In genomic region chr10:70997236-70997635, GRCh38 we compare ENCODE assay signal across 6 cellular contexts.
"Had no signal": no experiment of that assay in that cellular context is flagged by ENCODE, and none has a peak within 500 bp of the region (broad histone marks: within the 10 kb centered on the region; RNA-seq: fewer than 3 reads in every experiment).

No MANE protein-coding gene starts in this region.

- ATAC-seq: GM23338, HepG2 had no signal

- H3K4me3 Mint-ChIP-seq: GM23338, H9 had no signal

- H3K27ac ChIP-seq: HL-60 had no signal

- H3K4me3 ChIP-seq: GM23338 had no signal

- DNase-seq: H9, HCEC 1CT had no signal

- H3K27ac Mint-ChIP-seq: GM23338, IgD-negative memory B cell had no signal

- H3K4me1 Mint-ChIP-seq: GM23338 had no signal

- H3K4me2 ChIP-seq: GM23338 had no signal

- H3K36me3 Mint-ChIP-seq: IgD-negative memory B cell had no signal
